ENCODE assay signal across 11 cellular contexts in the genomic region with DNA sequence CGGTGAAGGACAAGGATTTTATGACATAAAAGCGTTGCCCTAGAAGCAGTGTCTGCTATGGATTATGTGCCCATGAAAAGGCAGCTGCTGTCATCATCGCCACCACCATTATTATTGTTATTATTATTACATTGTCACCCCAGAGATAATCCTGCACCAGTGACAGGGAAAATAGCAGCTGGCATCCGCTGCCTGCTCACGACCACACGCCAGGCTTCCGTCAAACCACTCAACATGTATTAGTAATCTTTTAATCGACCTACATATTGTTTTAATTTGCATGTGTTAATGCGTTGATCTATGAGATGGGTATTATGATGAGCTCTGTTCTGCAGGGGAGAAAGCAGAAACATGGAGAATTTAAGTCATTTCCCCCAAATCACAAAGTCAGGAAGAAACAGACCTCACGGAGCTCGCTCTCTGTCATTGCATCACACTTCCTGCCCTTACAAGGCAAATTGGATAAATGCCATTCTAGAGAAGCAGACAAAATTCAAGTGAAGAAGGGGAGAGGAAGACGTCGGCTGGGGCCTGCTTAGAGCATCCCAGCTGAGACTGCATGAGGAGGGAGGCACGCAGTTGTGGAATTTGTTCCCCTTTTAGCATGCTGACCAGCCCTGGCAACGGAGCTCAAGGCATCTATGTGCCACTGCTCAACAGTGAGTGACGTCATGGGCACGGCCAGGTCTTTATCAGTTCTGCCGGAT. TPM values are rescaled to one million over a fixed set of nuclear protein-coding genes. Genes with fewer than 3 reads are reported as not detected.
DNase-seq lines count a peak whose midpoint lies in the region; ATAC-seq and TF ChIP-seq lines count a peak whose summit lies in the region.
"Had no signal": no experiment of that assay in that cellular context is flagged by ENCODE, and none has a peak within 500 bp of the region (broad histone marks: within the 10 kb centered on the region; RNA-seq: fewer than 3 reads in every experiment).

A gene with protein sequence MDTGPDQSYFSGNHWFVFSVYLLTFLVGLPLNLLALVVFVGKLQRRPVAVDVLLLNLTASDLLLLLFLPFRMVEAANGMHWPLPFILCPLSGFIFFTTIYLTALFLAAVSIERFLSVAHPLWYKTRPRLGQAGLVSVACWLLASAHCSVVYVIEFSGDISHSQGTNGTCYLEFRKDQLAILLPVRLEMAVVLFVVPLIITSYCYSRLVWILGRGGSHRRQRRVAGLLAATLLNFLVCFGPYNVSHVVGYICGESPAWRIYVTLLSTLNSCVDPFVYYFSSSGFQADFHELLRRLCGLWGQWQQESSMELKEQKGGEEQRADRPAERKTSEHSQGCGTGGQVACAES (plus strand): TSS at position 594 of the 707 bp plus-strand sequence. CDS start 431 bp downstream, outside the sequence.

- no peaks in the 10 kb centered on the region for H3K27me3 ChIP-seq in HL-60 (ENCODE audit: insufficient read depth, poor library complexity, severe bottlenecking)
- H3K27me3 ChIP-seq in adrenal gland: no peaks in the 10 kb centered on the region
- H3K27me3 ChIP-seq in lower lobe of right lung (ENCODE audit: low read depth): peaks cover 8% of the 10 kb centered on the region

- DNase-seq in AG10803 (ENCODE audit: low read depth) (peak; percentile 56), HL-60 (ENCODE audit: low read depth in 1 of 2, low spot score in 1 of 2) (peak; percentile 45 to 79), adrenal gland (peak in 6 of 7 donors; percentile 24 to 75 (median 52)), lower lobe of right lung (no peak), COR-L47 (lab: John Stamatoyannopoulos, UW) (no peak), NCI-H2227 (lab: John Stamatoyannopoulos, UW; ENCODE audit: unreplicated experiment) (no peak), NCI-H1694 treated with DMSO at 0.1 percent for 48 hours (lab: John Stamatoyannopoulos, UW) (no peak)
- DNase-seq: DMS 273 treated with DMSO at 0.1 percent for 48 hours, PC-3 had no signal

- no peak for TF ChIP-seq POLR2A in adrenal gland (IDR thresholded peaks at IDR 0.05)

- H3K27ac ChIP-seq in HL-60 (replicated peaks) (no peak within 1 kb of the TSS), adrenal gland (no peak within 1 kb of the TSS), lower lobe of right lung (no peak within 1 kb of the TSS)

- intact Hi-C loops in adrenal gland (cut with DNase I) (no loop called here), lower lobe of right lung (cut with DNase I) (no loop called here)

- 46 to 56% (median 52%) methylated on average over 15 to 18 of the region's 18 CpGs for WGBS in adrenal gland, 4 donors

- H3K9me3 ChIP-seq in adrenal gland (replicated peaks in 1 of 3) (no peaks in the 10 kb centered on the region), lower lobe of right lung (no peaks in the 10 kb centered on the region)

- H3K36me3 ChIP-seq in adrenal gland (replicated peaks in 1 of 2) (no peaks in the 10 kb centered on the region), lower lobe of right lung (no peaks in the 10 kb centered on the region)

- ATAC-seq in lower lobe of right lung (peak; percentile 63 to 65), HG02798 (IDR thresholded peaks at IDR 0.05; ENCODE audit: poor library complexity, unreplicated experiment) (no peak)
- ATAC-seq: PC-3 had no signal

- H3K4me1 ChIP-seq in adrenal gland (replicated peaks in 1 of 2) (no peaks in the 10 kb centered on the region), lower lobe of right lung (peaks cover 14% of the 10 kb centered on the region)

- no peak within 1 kb of the TSS for H3K4me3 ChIP-seq in AG10803 (ENCODE audit: low read length)
- no peak within 1 kb of the TSS for H3K4me3 ChIP-seq in HL-60 (replicated peaks; ENCODE audit: insufficient read depth, low read length)
- H3K4me3 ChIP-seq in adrenal gland: no peak within 1 kb of the TSS
- H3K4me3 ChIP-seq in lower lobe of right lung: no peak within 1 kb of the TSS

- TF ChIP-seq CTCF in AG10803 (conservative IDR thresholded peaks at IDR 0.05; ENCODE audit: low read length) (no peak), HL-60 (IDR thresholded peaks at IDR 0.05; ENCODE audit: insufficient read depth, low read length) (no peak), adrenal gland (IDR thresholded peaks at IDR 0.05) (no peak), lower lobe of right lung (IDR thresholded peaks at IDR 0.05) (no peak)

RNA-seq across cellular contexts. Expression of the gene that starts here (rescaled TPM):
- total RNA-seq in adrenal gland: under 1 TPM in 1 of 8 donors, not detected in 7; 0.18 TPM
- polyA plus RNA-seq in adrenal gland: under 1 TPM in 2 of 3 donors, not detected in 1; 0.16 to 0.17 TPM
- not detected for total RNA-seq in lower lobe of right lung
- total RNA-seq: epithelial cell of proximal tubule, PC-3 had no signal

Comparison
In these comparisons a context has a peak if more than half of its experiments do, and no peak if none do; other contexts are left out.
1. Peak in DNase-seq in adrenal gland; RNA of the gene not detected or under 1 TPM.
2. Peak in ATAC-seq in lower lobe of right lung; RNA of the gene not detected or under 1 TPM.
3. DNase-seq: peak in AG10803 (single experiment) and HL-60 (2 of 2); none in lower lobe of right lung (single experiment), COR-L47 (single experiment), NCI-H2227 (single experiment) and NCI-H1694 treated with DMSO at 0.1 percent for 48 hours (single experiment).